8 cellular contexts compared by ENCODE assay signal in the genomic region with DNA sequence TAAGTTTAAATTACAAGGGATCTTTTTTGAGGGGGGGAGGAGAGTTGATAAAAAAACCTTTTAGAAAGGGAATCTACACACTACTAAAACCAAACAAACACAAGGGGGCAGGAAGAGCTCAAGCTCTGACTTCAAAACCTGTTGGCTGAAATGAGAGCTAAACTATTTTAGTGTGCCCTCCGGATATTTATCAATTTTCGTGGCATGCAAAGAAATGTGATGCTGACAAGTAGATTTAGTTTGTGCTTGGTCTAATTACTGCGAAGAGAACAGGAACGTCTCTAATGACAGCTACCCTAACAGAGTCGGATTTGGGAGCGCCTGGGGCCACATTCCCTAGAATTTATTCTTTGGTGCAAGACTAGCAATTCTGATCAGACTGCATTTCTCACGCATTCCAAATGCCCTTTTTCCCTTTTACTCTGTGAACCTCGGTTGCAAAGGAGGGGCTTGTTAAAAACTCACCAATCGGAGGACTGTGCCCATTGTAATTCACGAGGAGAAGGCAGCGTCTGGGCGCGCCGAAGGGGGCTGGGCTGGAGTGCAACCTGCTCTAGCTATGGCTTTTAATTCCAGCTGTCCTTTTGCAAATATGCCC. TPM values are rescaled to one million over a fixed set of nuclear protein-coding genes. Genes with fewer than 3 reads are reported as not detected.
DNase-seq lines count a peak whose midpoint lies in the region; ATAC-seq lines count a peak whose summit lies in the region.

No MANE protein-coding gene starts in this region.

- ATAC-seq in GM21576 (IDR thresholded peaks at IDR 0.05; ENCODE audit: unreplicated experiment) (no peak), GM21825 (IDR thresholded peaks at IDR 0.05; ENCODE audit: unreplicated experiment) (no peak)

- H3K36me3 ChIP-seq in HUES48 (ENCODE audit: control insufficient read depth, insufficient read depth, low read length) (peaks cover 11% of the 10 kb centered on the region; the same call in 1 of the 2 replicates), SJCRH30 (no peaks in the 10 kb centered on the region)

- H3K9me3 ChIP-seq in HUES48 (ENCODE audit: control insufficient read depth, insufficient read depth, low read length), result no peaks in the 10 kb centered on the region
- H3K9me3 ChIP-seq in SJCRH30 (replicated peaks), result no peaks in the 10 kb centered on the region

- DNase-seq in SJCRH30 (peak; percentile 47 to 70), hippocampal formation (lab: John Stamatoyannopoulos, UW) (peak; percentile 11 to 61), skeletal muscle cell (ENCODE audit: low read depth) (no peak), NCI-H187 treated with DMSO at 0.1 percent for 48 hours (lab: John Stamatoyannopoulos, UW) (no peak), LoVo (ENCODE audit: low spot score) (no peak)

- H3K9ac ChIP-seq in HUES48 (ENCODE audit: low read depth, low read length), result 0 out of 2 replicates have a peak overlapping the region, but pooled peaks have one; percentile 10

- H3K4me3 ChIP-seq in HUES48 (ENCODE audit: low read depth, low read length) (peak overlapping the region; percentile 73), SJCRH30 (peak overlapping the region; percentile 62), skeletal muscle cell (ENCODE audit: low read depth, low read length) (peak overlapping the region; percentile 25)

- peak overlapping the region; percentile 74 for H3K27ac ChIP-seq in HUES48 (ENCODE audit: low read depth, low read length)
- no peak overlapping the region; the same call in 1 of the 2 replicates for H3K27ac ChIP-seq in SJCRH30

- H3K27me3 ChIP-seq in HUES48 (ENCODE audit: control insufficient read depth, insufficient read depth, low read length) (peaks cover 16% of the 10 kb centered on the region), SJCRH30 (no peaks in the 10 kb centered on the region)

- H3K4me1 ChIP-seq in HUES48 (ENCODE audit: control insufficient read depth, insufficient read depth, low read length), result 0 out of 2 replicates have a peak, but pooled peaks cover 9% of the 10 kb centered on the region
- peaks cover 9% of the 10 kb centered on the region for H3K4me1 ChIP-seq in SJCRH30

RNA-seq across cellular contexts. Expression of gene FREM2, which starts 0.8 kb away (rescaled TPM):
- 4.3 and 4.7 TPM in 2 replicates for total RNA-seq in SJCRH30 (2014; rRNA removed; shearing (Covaris generic))

Comparison
In these comparisons a context has a peak if more than half of its experiments do, and no peak if none do; other contexts are left out.
1. DNase-seq: peak in SJCRH30 (2 of 2) and hippocampal formation (2 of 2); none in skeletal muscle cell (single experiment), NCI-H187 treated with DMSO at 0.1 percent for 48 hours (single experiment) and LoVo (single experiment).
2. Peak in every context shown above with its lines, with median percentiles within 50 percentile points of each other: H3K4me3 ChIP-seq.